19 cellular contexts compared by ENCODE assay signal in genomic region chr6:159718634-159719033, GRCh38. TPM values are rescaled to one million over a fixed set of nuclear protein-coding genes. Genes with fewer than 3 reads are reported as not detected.
DNase-seq lines count a peak whose midpoint lies in the region; ATAC-seq and TF ChIP-seq lines count a peak whose summit lies in the region.
"Had no signal": no experiment of that assay in that cellular context is flagged by ENCODE, and none has a peak within 500 bp of the region (broad histone marks: within the 10 kb centered on the region; RNA-seq: fewer than 3 reads in every experiment).

No MANE protein-coding gene starts in this region.

- H2BK120ac ChIP-seq in IMR-90 (ENCODE audit: low read depth, low read length): peak overlapping the region; percentile 50; the same call in 1 of the 2 replicates

- no peak overlapping the region for H3K56ac ChIP-seq in IMR-90 (ENCODE audit: extremely low read depth, insufficient read depth, low read length)

- H3K27me3 Mint-ChIP-seq in dendritic cell treated with granulocyte-macrophage colony-stimulating factor and Interleukin-4, amounts not matched to agents 40 ng/mL and 50 ng/mL, for 4 days: no peaks in the 10 kb centered on the region
- H3K27me3 Mint-ChIP-seq: CD4-positive, CD25-positive, alpha-beta regulatory T cell had no signal

- no CpG with 5 or more reads among the region's 3 CpGs for WGBS in IMR-90 (ENCODE audit: extremely low coverage in 2 of 2, insufficient read length in 1 of 2), 2 experiments

- peaks cover 10% of the 10 kb centered on the region for H3K9me1 ChIP-seq in IMR-90 (ENCODE audit: insufficient read depth, low read length)

- no peak overlapping the region for H3K4me3 ChIP-seq in ACC112 (ENCODE audit: low read depth, low read length)
- no peak overlapping the region for H3K4me3 ChIP-seq in IMR-90 (ENCODE audit: insufficient read depth, low read depth, low read length)
- H3K4me3 ChIP-seq in neutrophil (ENCODE audit: low read depth in 1 of 2, low read length in 1 of 2): no peak overlapping the region
- H3K4me3 ChIP-seq in MM.1S (ENCODE audit: low read length): no peak overlapping the region
- H3K4me3 ChIP-seq: GM12878, GM23338, SK-N-MC had no signal

- peaks cover 27% of the 10 kb centered on the region for H3K79me2 ChIP-seq in ACC112 (ENCODE audit: control insufficient read depth, insufficient read depth, low read length, unreplicated experiment)
- H3K79me2 ChIP-seq in MM.1S (ENCODE audit: low read length): no peaks in the 10 kb centered on the region; the same call in 1 of the 2 replicates

- no peaks in the 10 kb centered on the region for H3K9me2 ChIP-seq in MM.1S (replicated peaks; ENCODE audit: insufficient read depth, low read length)

- no peaks in the 10 kb centered on the region for H3K27me3 ChIP-seq in ACC112 (ENCODE audit: insufficient read depth, low read length)
- H3K27me3 ChIP-seq in IMR-90 (ENCODE audit: control insufficient read depth, insufficient read depth, low read length): no peaks in the 10 kb centered on the region
- no peaks in the 10 kb centered on the region for H3K27me3 ChIP-seq in neutrophil
- no peaks in the 10 kb centered on the region for H3K27me3 ChIP-seq in MM.1S (replicated peaks; ENCODE audit: insufficient read depth, low read length)

- peak overlapping the region; percentile 57 for H3K27ac Mint-ChIP-seq in dendritic cell treated with granulocyte-macrophage colony-stimulating factor and Interleukin-4, amounts not matched to agents 40 ng/mL and 50 ng/mL, for 4 days
- H3K27ac Mint-ChIP-seq: CD4-positive, CD25-positive, alpha-beta regulatory T cell; GM23338 had no signal

- H3K4me1 ChIP-seq in ACC112 (ENCODE audit: control insufficient read depth, insufficient read depth, low read length, unreplicated experiment): peaks cover 43% of the 10 kb centered on the region
- H3K4me1 ChIP-seq in IMR-90 (ENCODE audit: control insufficient read depth, insufficient read depth, low read length): peaks cover 12% of the 10 kb centered on the region
- H3K4me1 ChIP-seq in neutrophil (ENCODE audit: control insufficient read depth in 1 of 2, insufficient read depth in 1 of 2, low read depth in 1 of 2, low read length in 1 of 2): peaks cover 36 to 40% of the 10 kb centered on the region in 2 experiments
- no peaks in the 10 kb centered on the region for H3K4me1 ChIP-seq in MM.1S (ENCODE audit: low read length)

- H3K9me3 Mint-ChIP-seq in dendritic cell treated with granulocyte-macrophage colony-stimulating factor and Interleukin-4, amounts not matched to agents 40 ng/mL and 50 ng/mL, for 4 days: no peaks in the 10 kb centered on the region
- H3K9me3 Mint-ChIP-seq: GM23338 had no signal

- H3K9ac ChIP-seq in IMR-90 (ENCODE audit: low read depth, low read length) (no peak overlapping the region), MM.1S (ENCODE audit: low read length) (no peak overlapping the region)

- no peak overlapping the region for H3K4me3 Mint-ChIP-seq in dendritic cell treated with granulocyte-macrophage colony-stimulating factor and Interleukin-4, amounts not matched to agents 40 ng/mL and 50 ng/mL, for 4 days
- H3K4me3 Mint-ChIP-seq: GM23338 had no signal

- H3K36me3 ChIP-seq in ACC112 (ENCODE audit: insufficient read depth, low read length): 0 out of 2 replicates have a peak, but pooled peaks cover 5% of the 10 kb centered on the region
- peaks cover 1% of the 10 kb centered on the region; the same call in 1 of the 2 replicates for H3K36me3 ChIP-seq in IMR-90 (ENCODE audit: control insufficient read depth, insufficient read depth, low read length)
- no peaks in the 10 kb centered on the region for H3K36me3 ChIP-seq in neutrophil
- H3K36me3 ChIP-seq in MM.1S (replicated peaks; ENCODE audit: insufficient read depth, low read length): no peaks in the 10 kb centered on the region

- H3K18ac ChIP-seq in IMR-90 (ENCODE audit: low read depth, low read length): peak overlapping the region; percentile 47; the same call in 1 of the 2 replicates

- H2BK5ac ChIP-seq in IMR-90 (ENCODE audit: low read depth, low read length, poor library complexity, severe bottlenecking): peak overlapping the region; percentile 60

- intact Hi-C loops in IMR-90 (cut with micrococcal nuclease): no loop called here
- intact Hi-C loops in dendritic cell treated with granulocyte-macrophage colony-stimulating factor and Interleukin-4, amounts not matched to agents 40 ng/mL and 50 ng/mL, for 4 days (cut with micrococcal nuclease): no loop called here

- no peak for DNase-seq in IMR-90
- no peak for DNase-seq in MM.1S
- no peak for DNase-seq in Kasumi-1 (lab: John Stamatoyannopoulos, UW)
- DNase-seq: CD4-positive, CD25-positive, alpha-beta regulatory T cell; DMS79; HCEC 1CT; NCI-H1417 treated with DMSO at 0.1 percent for 48 hours; NCI-H187; NCI-H446 treated with DMSO at 0.1 percent for 48 hours; NCI-H526 treated with DMSO at 0.1 percent for 48 hours; Right ventricle myocardium superior had no signal

- H3F3A ChIP-seq in MM.1S (ENCODE audit: insufficient read depth, low read length): no peaks in the 10 kb centered on the region

- H4K5ac ChIP-seq in IMR-90 (ENCODE audit: low read depth, low read length): peak overlapping the region; percentile 36; the same call in 1 of the 2 replicates

- H3K4me1 Mint-ChIP-seq in dendritic cell treated with granulocyte-macrophage colony-stimulating factor and Interleukin-4, amounts not matched to agents 40 ng/mL and 50 ng/mL, for 4 days (ENCODE audit: low read depth): peaks cover 35% of the 10 kb centered on the region

- H3K4me2 ChIP-seq in IMR-90 (ENCODE audit: low read depth, low read length) (0 out of 2 replicates have a peak overlapping the region, but pooled peaks have one; percentile 13), MM.1S (ENCODE audit: low read depth, low read length) (no peak overlapping the region)
- H3K4me2 ChIP-seq: GM23338 had no signal

- H2BK15ac ChIP-seq in IMR-90 (ENCODE audit: low read depth, low read length): 0 out of 3 replicates have a peak overlapping the region, but pooled peaks have one; percentile 15

- H3K4ac ChIP-seq in IMR-90 (ENCODE audit: low read depth, low read length): no peak overlapping the region

- TF ChIP-seq CTCF in IMR-90 (conservative IDR thresholded peaks at IDR 0.05; ENCODE audit: low read depth, low read length) (no peak), neutrophil (IDR thresholded peaks at IDR 0.05) (no peak), MM.1S (IDR thresholded peaks at IDR 0.05; ENCODE audit: low read length) (no peak)

- H2BK20ac ChIP-seq in IMR-90 (ENCODE audit: low read depth, low read length): no peak overlapping the region

- ATAC-seq in IMR-90 (ENCODE audit: low read depth): no peak
- no peak for ATAC-seq in HG03469 (IDR thresholded peaks at IDR 0.05; ENCODE audit: unreplicated experiment)
- ATAC-seq in GM18520 (IDR thresholded peaks at IDR 0.05; ENCODE audit: unreplicated experiment): no peak
- ATAC-seq: GM12878, GM23338 had no signal

- H2AFZ ChIP-seq in ACC112 (ENCODE audit: low read length, unreplicated experiment): no peak overlapping the region
- no peak overlapping the region for H2AFZ ChIP-seq in IMR-90 (replicated peaks; ENCODE audit: low read length, poor library complexity)
- H2AFZ ChIP-seq in MM.1S (ENCODE audit: low read length): no peak overlapping the region
- H2AFZ ChIP-seq: GM23338 had no signal

- no peak for TF ChIP-seq RAD21 in IMR-90 (IDR thresholded peaks at IDR 0.05; ENCODE audit: low read length)

- no TSS peak for BruUV-seq in IMR-90 (replicated peaks; lab: Mats Ljungman, UMichigan)

- peak overlapping the region; percentile 1; the same call in 1 of the 2 replicates for H3K23ac ChIP-seq in IMR-90 (ENCODE audit: low read depth, low read length)

- H4K91ac ChIP-seq in IMR-90 (ENCODE audit: insufficient read depth, low read depth, low read length): no peak overlapping the region

- H3K79me1 ChIP-seq in IMR-90 (ENCODE audit: low read depth in 1 of 2, low read length in 2 of 2): peaks cover 30 to 62% of the 10 kb centered on the region in 2 experiments

- no peak for TF ChIP-seq POLR2A in IMR-90 (IDR thresholded peaks at IDR 0.05; ENCODE audit: low read depth, low read length)

- dilution Hi-C loops in IMR-90 (cut with HindIII; ENCODE audit: low sequenced_read_pairs, unreplicated experiment): no loop called here

- H4K8ac ChIP-seq in IMR-90 (ENCODE audit: low read depth in 2 of 2, low read length in 2 of 2): no peak overlapping the region

- H2AK5ac ChIP-seq in IMR-90 (ENCODE audit: low read depth, low read length): peak overlapping the region; percentile 70; the same call in 1 of the 2 replicates

- POLR2A ChIA-PET in IMR-90 (lab: Charles Lee; ENCODE audit: unreplicated experiment): no interaction called here

- peaks cover 22% of the 10 kb centered on the region for H3K36me3 Mint-ChIP-seq in dendritic cell treated with granulocyte-macrophage colony-stimulating factor and Interleukin-4, amounts not matched to agents 40 ng/mL and 50 ng/mL, for 4 days (ENCODE audit: low read depth)

- 0 out of 2 replicates have a peak, but pooled peaks cover 3% of the 10 kb centered on the region for H4K20me1 ChIP-seq in IMR-90 (ENCODE audit: insufficient read depth, low read length)
- H4K20me1 ChIP-seq in MM.1S (ENCODE audit: insufficient read depth, low read length): no peaks in the 10 kb centered on the region

- CTCF ChIA-PET in IMR-90 (lab: Yijun Ruan, JAX): interaction anchor here (0.6 kb wide), 1 partner anchor 283 kb away, joined by 3 read pairs; no protein-coding TSS in a partner anchor

- no peak overlapping the region for H3K14ac ChIP-seq in IMR-90 (replicated peaks; ENCODE audit: low read depth, low read length)

- no peak overlapping the region for H2AK9ac ChIP-seq in IMR-90 (replicated peaks; ENCODE audit: low read depth, low read length, poor library complexity)

- in situ Hi-C loops in IMR-90 (cut with MboI; ENCODE audit: low sequenced_read_pairs): loop anchor here (25.0 kb wide), 1 partner anchor 1081 kb away; the partner anchor contains the start of gene DYNLT1

- H3K27ac ChIP-seq in ACC112 (ENCODE audit: low read depth, low read length): peak overlapping the region; percentile 50; the same call in 1 of the 2 replicates
- no peak overlapping the region for H3K27ac ChIP-seq in IMR-90 (ENCODE audit: insufficient read depth, low read length)
- peak overlapping the region; percentile 31 for H3K27ac ChIP-seq in neutrophil
- no peak overlapping the region for H3K27ac ChIP-seq in MM.1S (ENCODE audit: low read length)
- H3K27ac ChIP-seq: SK-N-MC had no signal

- H3K9me3 ChIP-seq in IMR-90 (ENCODE audit: control insufficient read depth, insufficient read depth, low read length): no peaks in the 10 kb centered on the region
- no peaks in the 10 kb centered on the region for H3K9me3 ChIP-seq in neutrophil
- no peaks in the 10 kb centered on the region for H3K9me3 ChIP-seq in MM.1S (replicated peaks; ENCODE audit: insufficient read depth, low read length)

RNA-seq across cellular contexts. Expression of gene WTAP, which starts 8.7 kb away (rescaled TPM):
- total RNA-seq in IMR-90 (2012; rRNA removed): 92.3 and 124 TPM in 2 replicates
- 20.1 and 30.2 TPM in 2 replicates for polyA plus RNA-seq in IMR-90 (2012; rRNA removed)
- polyA plus RNA-seq in IMR-90 (2012; cell fraction: cytosol; rRNA removed): 6.5 and 6.6 TPM in 2 replicates
- 3.8 and 25.2 TPM in 2 replicates for polyA plus RNA-seq in IMR-90 (2012; cell fraction: nucleus; rRNA removed; ENCODE audit: low replicate concordance)

RNA-seq across cellular contexts. Expression of gene SOD2, which starts 25.6 kb away (rescaled TPM):
- total RNA-seq in IMR-90 (2012; rRNA removed): 243 TPM in 2 replicates
- polyA plus RNA-seq in IMR-90 (2012; rRNA removed): 102 and 173 TPM in 2 replicates
- polyA plus RNA-seq in IMR-90 (2012; cell fraction: cytosol; rRNA removed): 93.7 and 177 TPM in 2 replicates
- polyA plus RNA-seq in IMR-90 (2012; cell fraction: nucleus; rRNA removed; ENCODE audit: low replicate concordance): 48.2 and 96.3 TPM in 2 replicates

RNA-seq across cellular contexts. Expression of gene ACAT2, which starts 43.2 kb away (rescaled TPM):
- total RNA-seq in IMR-90 (2012; rRNA removed): 45.2 and 50.3 TPM in 2 replicates
- polyA plus RNA-seq in IMR-90 (2012; rRNA removed): 29.2 and 30.5 TPM in 2 replicates
- 8.8 and 15.7 TPM in 2 replicates for polyA plus RNA-seq in IMR-90 (2012; cell fraction: cytosol; rRNA removed)
- polyA plus RNA-seq in IMR-90 (2012; cell fraction: nucleus; rRNA removed; ENCODE audit: low replicate concordance): 4.2 and 15.3 TPM in 2 replicates

Comparison
In these comparisons a context has a peak if more than half of its experiments do, and no peak if none do; other contexts are left out.
1. H3K27ac ChIP-seq: peak in ACC112 (single experiment) and neutrophil (single experiment); none in IMR-90 (single experiment) and MM.1S (single experiment).